ENCODE assay signal across 32 cellular contexts in the genomic region with DNA sequence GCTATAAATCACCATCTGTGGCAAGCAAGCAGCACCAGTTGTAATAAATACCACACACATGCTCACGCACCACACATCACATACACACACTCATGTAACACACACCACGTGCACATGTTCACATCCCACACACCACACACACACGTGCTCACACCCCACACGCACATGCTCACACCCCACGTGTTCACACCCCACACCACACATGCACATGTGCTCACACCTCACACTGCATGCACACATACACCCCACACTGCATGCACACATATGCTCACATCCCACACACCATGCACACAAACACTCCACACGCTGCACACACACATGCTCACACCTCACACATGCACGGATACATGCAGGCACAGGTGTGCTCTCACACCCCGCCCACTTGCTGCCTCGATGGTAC. TPM values are rescaled to one million over a fixed set of nuclear protein-coding genes. Genes with fewer than 3 reads are reported as not detected.
DNase-seq lines count a peak whose midpoint lies in the region; ATAC-seq, FAIRE-seq and TF ChIP-seq lines count a peak whose summit lies in the region.
"Had no signal": no experiment of that assay in that cellular context is flagged by ENCODE, and none has a peak within 500 bp of the region (broad histone marks: within the 10 kb centered on the region; RNA-seq: fewer than 3 reads in every experiment).

No MANE protein-coding gene starts in this region.

- H3K36me3 Mint-ChIP-seq in activated naive CD4-positive, alpha-beta T cell treated with anti-CD3 and anti-CD28 coated beads, Interleukin-2, amount 50 U/mL, for 24 hours, result peaks cover 21% of the 10 kb centered on the region
- peaks cover 26 to 47% of the 10 kb centered on the region in 2 donors for H3K36me3 Mint-ChIP-seq in activated naive CD4-positive, alpha-beta T cell treated with anti-CD3 and anti-CD28 coated beads, Interleukin-2, amount 50 U/mL, for 72 hours
- H3K36me3 Mint-ChIP-seq in astrocyte (ENCODE audit: low read depth, unreplicated experiment), result peaks cover 42% of the 10 kb centered on the region
- peaks cover 20% of the 10 kb centered on the region for H3K36me3 Mint-ChIP-seq in glutamatergic neuron (ENCODE audit: unreplicated experiment)
- H3K36me3 Mint-ChIP-seq in activated CD8-positive, alpha-beta memory T cell treated with anti-CD3 and anti-CD28 coated beads, Interleukin-2, amount 10 ng/mL, durations not matched to agents 7 days and 5 days, result peaks cover 64% of the 10 kb centered on the region

- CTCF ChIA-PET in activated CD8-positive, alpha-beta memory T cell treated with anti-CD3 and anti-CD28 coated beads, Interleukin-2, amount 10 ng/mL, durations not matched to agents 7 days and 5 days (lab: Charles Lee), result no interaction called here

- H3K4me3 Mint-ChIP-seq in activated naive CD4-positive, alpha-beta T cell treated with anti-CD3 and anti-CD28 coated beads, Interleukin-2, amount 50 U/mL, for 24 hours, result no peak overlapping the region
- H3K4me3 Mint-ChIP-seq in astrocyte (ENCODE audit: unreplicated experiment), result no peak overlapping the region
- no peak overlapping the region for H3K4me3 Mint-ChIP-seq in glutamatergic neuron (ENCODE audit: unreplicated experiment)
- no peak overlapping the region for H3K4me3 Mint-ChIP-seq in activated CD8-positive, alpha-beta memory T cell treated with anti-CD3 and anti-CD28 coated beads, Interleukin-2, amount 10 ng/mL, durations not matched to agents 7 days and 5 days
- H3K4me3 Mint-ChIP-seq: activated naive CD8-positive, alpha-beta T cell treated with anti-CD3 and anti-CD28 coated beads, Interleukin-2, amount 50 U/mL, for 24 hours; stimulated activated naive CD8-positive, alpha-beta T cell treated with anti-CD3 and anti-CD28 coated beads, Interleukin-15, Interleukin-2, amounts not matched to agents 100 ng/mL and 50 ng/mL, for 24 hours had no signal

- H3K4me1 ChIP-seq in astrocyte (ENCODE audit: insufficient read depth, low read length) (no peaks in the 10 kb centered on the region), upper lobe of right lung (no peaks in the 10 kb centered on the region), heart right ventricle (no peaks in the 10 kb centered on the region)
- H3K4me1 ChIP-seq: A549, spleen, testis, vagina had no signal

- H3K27ac Mint-ChIP-seq in activated naive CD4-positive, alpha-beta T cell treated with anti-CD3 and anti-CD28 coated beads, Interleukin-2, amount 50 U/mL, for 24 hours, result peak overlapping the region; percentile 88
- no peak overlapping the region for H3K27ac Mint-ChIP-seq in activated naive CD4-positive, alpha-beta T cell treated with anti-CD3 and anti-CD28 coated beads, Interleukin-2, amount 50 U/mL, for 72 hours
- H3K27ac Mint-ChIP-seq in astrocyte (ENCODE audit: unreplicated experiment) (peak overlapping the region; percentile 70), glutamatergic neuron (ENCODE audit: unreplicated experiment) (peak overlapping the region; percentile 81)
- no peak overlapping the region for H3K27ac Mint-ChIP-seq in activated CD8-positive, alpha-beta memory T cell treated with anti-CD3 and anti-CD28 coated beads, Interleukin-2, amount 10 ng/mL, durations not matched to agents 7 days and 5 days
- H3K27ac Mint-ChIP-seq: activated naive CD8-positive, alpha-beta T cell treated with anti-CD3 and anti-CD28 coated beads, Interleukin-2, amount 50 U/mL, for 24 hours; stimulated activated naive CD8-positive, alpha-beta T cell treated with anti-CD3 and anti-CD28 coated beads, Interleukin-15, Interleukin-2, amounts not matched to agents 100 ng/mL and 50 ng/mL, for 24 hours had no signal

- ATAC-seq in activated naive CD4-positive, alpha-beta T cell treated with anti-CD3 and anti-CD28 coated beads, Interleukin-2, amount 50 U/mL, for 72 hours, result no peak
- peak; percentile 5 for ATAC-seq in upper lobe of right lung
- ATAC-seq in activated CD8-positive, alpha-beta memory T cell treated with anti-CD3 and anti-CD28 coated beads, Interleukin-2, amount 10 ng/mL, durations not matched to agents 7 days and 5 days, result no peak
- no peak for ATAC-seq in HG02938 (IDR thresholded peaks at IDR 0.05; ENCODE audit: unreplicated experiment)
- no peak for ATAC-seq in heart right ventricle
- ATAC-seq: A549; activated CD4-positive, CD25-positive, alpha-beta regulatory T cell treated with anti-CD3 and anti-CD28 coated beads, Interleukin-2, amount 50 U/mL, for 24 hours; activated naive CD8-positive, alpha-beta T cell treated with anti-CD3 and anti-CD28 coated beads, Interleukin-2, amount 50 U/mL, for 24 hours; right cardiac atrium; SK-N-SH treated with all-trans-retinoic acid at 6 μM for 48 hours had no signal

- H3K9me3 Mint-ChIP-seq in activated naive CD4-positive, alpha-beta T cell treated with anti-CD3 and anti-CD28 coated beads, Interleukin-2, amount 50 U/mL, for 24 hours, result no peaks in the 10 kb centered on the region
- no peaks in the 10 kb centered on the region for H3K9me3 Mint-ChIP-seq in activated naive CD4-positive, alpha-beta T cell treated with anti-CD3 and anti-CD28 coated beads, Interleukin-2, amount 50 U/mL, for 72 hours
- H3K9me3 Mint-ChIP-seq in astrocyte (ENCODE audit: unreplicated experiment) (no peaks in the 10 kb centered on the region), glutamatergic neuron (ENCODE audit: unreplicated experiment) (peaks cover 12% of the 10 kb centered on the region)
- H3K9me3 Mint-ChIP-seq in activated CD8-positive, alpha-beta memory T cell treated with anti-CD3 and anti-CD28 coated beads, Interleukin-2, amount 10 ng/mL, durations not matched to agents 7 days and 5 days (ENCODE audit: low read depth), result no peaks in the 10 kb centered on the region
- H3K9me3 Mint-ChIP-seq: activated naive CD8-positive, alpha-beta T cell treated with anti-CD3 and anti-CD28 coated beads, Interleukin-2, amount 50 U/mL, for 24 hours; stimulated activated naive CD8-positive, alpha-beta T cell treated with anti-CD3 and anti-CD28 coated beads, Interleukin-15, Interleukin-2, amounts not matched to agents 100 ng/mL and 50 ng/mL, for 24 hours had no signal

- DNase-seq in activated naive CD4-positive, alpha-beta T cell treated with anti-CD3 and anti-CD28 coated beads, Interleukin-2, amount 50 U/mL, for 72 hours (ENCODE audit: low spot score in 2 of 2), result no peak
- DNase-seq in astrocyte (ENCODE audit: low read depth) (no peak), glutamatergic neuron (no peak), upper lobe of right lung (no peak), heart right ventricle (no peak)
- no peak for DNase-seq in activated CD8-positive, alpha-beta memory T cell treated with anti-CD3 and anti-CD28 coated beads, Interleukin-2, amount 10 ng/mL, durations not matched to agents 7 days and 5 days
- DNase-seq: activated naive CD8-positive, alpha-beta T cell treated with anti-CD3 and anti-CD28 coated beads, Interleukin-2, amount 50 U/mL, for 24 hours; activated T-cell treated with anti-CD3 and anti-CD28 coated beads for 4 hours; CD4-positive, alpha-beta memory T cell; cerebellar nuclear complex; H7; mammary epithelial cell; NCI-H1092; NCI-H1694; NCI-H446; NCI-H748 treated with DMSO at 0.1 percent for 48 hours; Right ventricle myocardium superior; spleen; stimulated activated CD4-positive, alpha-beta T cell treated with anti-CD3 and anti-CD28 coated beads, Interleukin-2, amount 100 ng/mL, for 24 hours; T-helper 2 cell had no signal

- H3K27me3 Mint-ChIP-seq in activated naive CD4-positive, alpha-beta T cell treated with anti-CD3 and anti-CD28 coated beads, Interleukin-2, amount 50 U/mL, for 24 hours, result no peaks in the 10 kb centered on the region
- H3K27me3 Mint-ChIP-seq in astrocyte (ENCODE audit: low read depth, unreplicated experiment) (no peaks in the 10 kb centered on the region), glutamatergic neuron (ENCODE audit: unreplicated experiment) (peaks cover 11% of the 10 kb centered on the region)
- H3K27me3 Mint-ChIP-seq in activated CD8-positive, alpha-beta memory T cell treated with anti-CD3 and anti-CD28 coated beads, Interleukin-2, amount 10 ng/mL, durations not matched to agents 7 days and 5 days, result no peaks in the 10 kb centered on the region
- H3K27me3 Mint-ChIP-seq: activated naive CD8-positive, alpha-beta T cell treated with anti-CD3 and anti-CD28 coated beads, Interleukin-2, amount 50 U/mL, for 24 hours; CD4-positive, alpha-beta memory T cell; stimulated activated naive CD8-positive, alpha-beta T cell treated with anti-CD3 and anti-CD28 coated beads, Interleukin-15, Interleukin-2, amounts not matched to agents 100 ng/mL and 50 ng/mL, for 24 hours had no signal

- no peak overlapping the region for H3K4me3 ChIP-seq in astrocyte (ENCODE audit: insufficient read depth, low read depth, low read length)
- H3K4me3 ChIP-seq in upper lobe of right lung, result no peak overlapping the region
- no peak overlapping the region for H3K4me3 ChIP-seq in heart right ventricle
- H3K4me3 ChIP-seq: A549, spleen, testis, vagina had no signal

- H3K36me3 ChIP-seq in astrocyte (ENCODE audit: insufficient read depth, low read length), result peaks cover 47% of the 10 kb centered on the region
- H3K36me3 ChIP-seq in upper lobe of right lung, result peaks cover 88% of the 10 kb centered on the region
- peaks cover 4 to 95% (median 57%) of the 10 kb centered on the region in 9 donors for H3K36me3 ChIP-seq in heart right ventricle

- intact Hi-C loops in upper lobe of right lung (cut with DNase I) (no loop called here), heart right ventricle (cut with DNase I) (no loop called here)

- H3K4me1 Mint-ChIP-seq in activated naive CD4-positive, alpha-beta T cell treated with anti-CD3 and anti-CD28 coated beads, Interleukin-2, amount 50 U/mL, for 24 hours, result no peaks in the 10 kb centered on the region
- peaks cover 16% of the 10 kb centered on the region for H3K4me1 Mint-ChIP-seq in astrocyte (ENCODE audit: low read depth, unreplicated experiment)
- H3K4me1 Mint-ChIP-seq in glutamatergic neuron (ENCODE audit: low read depth, unreplicated experiment), result no peaks in the 10 kb centered on the region
- no peaks in the 10 kb centered on the region for H3K4me1 Mint-ChIP-seq in activated CD8-positive, alpha-beta memory T cell treated with anti-CD3 and anti-CD28 coated beads, Interleukin-2, amount 10 ng/mL, durations not matched to agents 7 days and 5 days
- H3K4me1 Mint-ChIP-seq: activated naive CD8-positive, alpha-beta T cell treated with anti-CD3 and anti-CD28 coated beads, Interleukin-2, amount 50 U/mL, for 24 hours had no signal

- H3K27ac ChIP-seq in astrocyte (ENCODE audit: low read depth, low read length), result no peak overlapping the region
- no peak overlapping the region for H3K27ac ChIP-seq in upper lobe of right lung
- H3K27ac ChIP-seq in heart right ventricle, result no peak overlapping the region
- H3K27ac ChIP-seq: A549, neutrophil, spleen, testis, vagina had no signal

- H3K79me2 ChIP-seq in astrocyte (ENCODE audit: insufficient read depth, low read length), result peaks cover 54% of the 10 kb centered on the region

- H4K20me1 ChIP-seq in astrocyte (ENCODE audit: insufficient read depth, low read length), result peaks cover 83% of the 10 kb centered on the region

- H3K4me2 ChIP-seq in astrocyte (ENCODE audit: low read length), result no peak overlapping the region
- H3K4me2 ChIP-seq: A549 had no signal

- no peak overlapping the region for H3K9ac ChIP-seq in astrocyte (ENCODE audit: low read length)

- H3K9me3 ChIP-seq in astrocyte (ENCODE audit: insufficient read depth, low read depth, low read length), result no peaks in the 10 kb centered on the region
- H3K9me3 ChIP-seq in upper lobe of right lung, result no peaks in the 10 kb centered on the region
- no peaks in the 10 kb centered on the region for H3K9me3 ChIP-seq in heart right ventricle
- H3K9me3 ChIP-seq: A549, neutrophil, spleen, testis, vagina had no signal

- TF ChIP-seq CTCF in astrocyte (IDR thresholded peaks at IDR 0.05; ENCODE audit: insufficient read depth, low read depth, low read length) (no peak), glutamatergic neuron (IDR thresholded peaks at IDR 0.05; ENCODE audit: partially characterized antibody, unreplicated experiment) (no peak), upper lobe of right lung (IDR thresholded peaks at IDR 0.05) (no peak), heart right ventricle (IDR thresholded peaks at IDR 0.05) (no peak)

- no peak for FAIRE-seq in astrocyte (lab: Jason Lieb, UNC)
- FAIRE-seq: A549, endometrium had no signal

- H3K27me3 ChIP-seq in astrocyte (ENCODE audit: insufficient read depth, low read length), result no peaks in the 10 kb centered on the region
- no peaks in the 10 kb centered on the region for H3K27me3 ChIP-seq in upper lobe of right lung
- H3K27me3 ChIP-seq in heart right ventricle, result no peaks in the 10 kb centered on the region
- H3K27me3 ChIP-seq: dorsolateral prefrontal cortex, neutrophil, spleen, testis, vagina had no signal

- H2AFZ ChIP-seq in astrocyte (ENCODE audit: low read depth, low read length), result no peak overlapping the region

- WGBS in heart right ventricle, 2 donors, result 84 to 87% methylated on average over 9 of the region's 9 CpGs

RNA-seq across cellular contexts. Expression of gene ANKLE2, which starts 22.9 kb away (rescaled TPM):
- total RNA-seq in activated naive CD4-positive, alpha-beta T cell treated with anti-CD3 and anti-CD28 coated beads, Interleukin-2, amount 50 U/mL, for 72 hours, result 100 to 1,000 TPM in 1 of 2 donors, 10 to 100 TPM in 1; 82.9 to 129 TPM
- total RNA-seq in astrocyte (123 and 140 TPM in 2 replicates), glutamatergic neuron (ENCODE audit: unreplicated experiment) (105 TPM), upper lobe of right lung (60.2 TPM), heart right ventricle (10 to 100 TPM; 23.5 to 39.4 (median 30.5) TPM)
- total RNA-seq in activated CD8-positive, alpha-beta memory T cell treated with anti-CD3 and anti-CD28 coated beads, Interleukin-2, amount 10 ng/mL, durations not matched to agents 7 days and 5 days, result 100 to 1,000 TPM; 105 to 106 TPM
- polyA plus RNA-seq in heart right ventricle, result 10 to 100 TPM; 17.4 to 23.1 TPM

RNA-seq across cellular contexts. Expression of gene GOLGA3, which starts 44.1 kb away (rescaled TPM):
- 10 to 100 TPM; 44.0 to 52.7 TPM for total RNA-seq in activated naive CD4-positive, alpha-beta T cell treated with anti-CD3 and anti-CD28 coated beads, Interleukin-2, amount 50 U/mL, for 72 hours
- 86.7 and 97.8 TPM in 2 replicates for total RNA-seq in astrocyte
- total RNA-seq in glutamatergic neuron (ENCODE audit: unreplicated experiment), result 50.6 TPM
- 65.3 TPM for total RNA-seq in upper lobe of right lung
- total RNA-seq in activated CD8-positive, alpha-beta memory T cell treated with anti-CD3 and anti-CD28 coated beads, Interleukin-2, amount 10 ng/mL, durations not matched to agents 7 days and 5 days, result 10 to 100 TPM; 60.0 to 60.4 TPM
- 10 to 100 TPM; 27.7 to 46.1 (median 35.7) TPM for total RNA-seq in heart right ventricle
- polyA plus RNA-seq in heart right ventricle, result 10 to 100 TPM; 10.8 to 12.4 TPM

Comparison
In these comparisons a context has a peak if more than half of its experiments do, and no peak if none do; other contexts are left out.
1. H3K27ac Mint-ChIP-seq: peak in activated naive CD4-positive, alpha-beta T cell treated with anti-CD3 and anti-CD28 coated beads, Interleukin-2, amount 50 U/mL, for 24 hours (single experiment), astrocyte (single experiment) and glutamatergic neuron (single experiment); none in activated naive CD4-positive, alpha-beta T cell treated with anti-CD3 and anti-CD28 coated beads, Interleukin-2, amount 50 U/mL, for 72 hours (0 of 2) and activated CD8-positive, alpha-beta memory T cell treated with anti-CD3 and anti-CD28 coated beads, Interleukin-2, amount 10 ng/mL, durations not matched to agents 7 days and 5 days (single experiment).